ENCODE assay signal across 19 cellular contexts in genomic region chr7:127940365-127941160, GRCh38.
DNase-seq lines count a peak whose midpoint lies in the region; FAIRE-seq and TF ChIP-seq lines count a peak whose summit lies in the region.
"Had no signal": no experiment of that assay in that cellular context is flagged by ENCODE, and none has a peak within 500 bp of the region (broad histone marks: within the 10 kb centered on the region; RNA-seq: fewer than 3 reads in every experiment).

No MANE protein-coding gene starts in this region.

- H3K23me2 ChIP-seq in H9 (ENCODE audit: insufficient read length, low read depth, low read length, poor library complexity, severe bottlenecking) = no peaks in the 10 kb centered on the region

- H3K9me3 Mint-ChIP-seq in H9 = no peaks in the 10 kb centered on the region
- peaks cover 6% of the 10 kb centered on the region for H3K9me3 Mint-ChIP-seq in glutamatergic neuron (ENCODE audit: unreplicated experiment)
- H3K9me3 Mint-ChIP-seq: activated naive CD4-positive, alpha-beta T cell treated with anti-CD3 and anti-CD28 coated beads, Interleukin-2, amount 50 U/mL, for 24 hours; CD4-positive, alpha-beta T cell; IgD-negative memory B cell; T-cell had no signal

- intact Hi-C loops in dorsolateral prefrontal cortex (cut with DNase I) = loop anchor here (5.0 to 10.0 kb wide), 4 partner anchors 92 to 274 kb away; partner anchors contain the start of gene LRRC4 (in 2 of the 2)

- no peak overlapping the region for H3T11ph ChIP-seq in H9 (ENCODE audit: low read length)

- H3K36me3 ChIP-seq in BLaER1 treated with 17β-estradiol and CSF1 and Interleukin-3, amounts not matched to agents 10 nM and 100 nM = peaks cover 52 to 94% (median 80%) of the 10 kb centered on the region in 11 experiments
- H3K36me3 ChIP-seq: vagina had no signal

- no peaks in the 10 kb centered on the region for H3K79me1 ChIP-seq in H9 (ENCODE audit: insufficient read depth, low read depth, low read length, poor library complexity, severe bottlenecking)

- H4K8ac ChIP-seq in H9 (replicated peaks; ENCODE audit: insufficient read length, low read depth, low read length) = no peak overlapping the region

- H3K4ac ChIP-seq in H9 (ENCODE audit: low read depth, low read length) = no peak overlapping the region

- no peak overlapping the region for H3K27ac ChIP-seq in BLaER1 treated with 17β-estradiol and CSF1 and Interleukin-3, amounts not matched to agents 10 nM and 100 nM
- no peak overlapping the region for H3K27ac ChIP-seq in H9 (ENCODE audit: insufficient read length, low read depth, low read length)
- peak overlapping the region in 46 of 59 donors; percentile 5 to 92 (median 54) for H3K27ac ChIP-seq in dorsolateral prefrontal cortex
- H3K27ac ChIP-seq: brain microvascular endothelial cell, vagina had no signal

- WGBS in H9 (ENCODE audit: extremely low coverage, insufficient read length, low lambda C conversion rate) = no CpG with 5 or more reads among the region's 5 CpGs

- H2BK5ac ChIP-seq in H9 (ENCODE audit: insufficient read length, low read length) = no peak overlapping the region

- no peak for TF ChIP-seq CTCF in H9 (conservative IDR thresholded peaks at IDR 0.05)
- TF ChIP-seq CTCF in dorsolateral prefrontal cortex (IDR thresholded peaks at IDR 0.05 in 54 of 56, conservative IDR thresholded peaks at IDR 0.05 in 2 of 56; ENCODE audit: low read depth in 1 of 56, partially characterized antibody in 56 of 56) = peak in 1 of 56 donors; percentile 13
- no peak for TF ChIP-seq CTCF in glutamatergic neuron (IDR thresholded peaks at IDR 0.05; ENCODE audit: partially characterized antibody, unreplicated experiment)

- no peak overlapping the region for H4K91ac ChIP-seq in H9 (ENCODE audit: insufficient read length, low read depth, low read length)

- peaks cover 2 to 12% (median 7%) of the 10 kb centered on the region in 3 experiments; a peak in 5 of 7 replicates for H3K36me3 Mint-ChIP-seq in H9 (ENCODE audit: insufficient read depth in 1 of 3, low read depth in 3 of 3)
- no peaks in the 10 kb centered on the region for H3K36me3 Mint-ChIP-seq in glutamatergic neuron (ENCODE audit: unreplicated experiment)

- DNase-seq in H9 (no peak), dorsolateral prefrontal cortex (peak in 1 of 10 donors; percentile 42), pons (ENCODE audit: low spot score) (peak; percentile 37), HTR-8/SVneo (ENCODE audit: insufficient read length, low spot score) (no peak), NCI-H2196 treated with DMSO at 0.1 percent for 48 hours (lab: John Stamatoyannopoulos, UW; ENCODE audit: unreplicated experiment) (no peak), glutamatergic neuron (no peak)
- DNase-seq: activated CD4-positive, alpha-beta T cell treated with anti-CD3 and anti-CD28 coated beads, Interleukin-2, amount 50 U/mL, for 4 hours; activated T-cell treated with anti-CD3 and anti-CD28 coated beads, Interleukin-2, amount 50 U/mL, for 1 hour; brain microvascular endothelial cell; CD4-positive, alpha-beta T cell; NCI-H187; NCI-H446 treated with DMSO at 0.1 percent for 48 hours; stimulated activated CD4-positive, alpha-beta T cell treated with anti-CD3 and anti-CD28 coated beads, Interleukin-4, amount 100 ng/mL, for 1 hour; T-cell had no signal

- no peak overlapping the region for H2BK15ac ChIP-seq in H9 (ENCODE audit: low read depth, low read length)

- FAIRE-seq in HTR-8/SVneo (lab: Jason Lieb, UNC) = no peak
- FAIRE-seq: H1 had no signal

- H3K14ac ChIP-seq in H9 (ENCODE audit: insufficient read depth, low read length) = no peak overlapping the region

- H2BK12ac ChIP-seq in H9 (ENCODE audit: insufficient read length, low read depth, low read length) = no peak overlapping the region

- H3K4me1 Mint-ChIP-seq in H9 (peaks cover 12 to 17% of the 10 kb centered on the region in 2 experiments), glutamatergic neuron (ENCODE audit: low read depth, unreplicated experiment) (peaks cover 31% of the 10 kb centered on the region)

- H2AK5ac ChIP-seq in H9 (ENCODE audit: insufficient read length, low read length) = no peak overlapping the region

- H2AFZ ChIP-seq in H9 (ENCODE audit: low read length) = no peak overlapping the region

- no peak overlapping the region for H3K9ac ChIP-seq in BLaER1 treated with 17β-estradiol and CSF1 and Interleukin-3, amounts not matched to agents 10 nM and 100 nM
- H3K9ac ChIP-seq in H9 (ENCODE audit: extremely low read depth, insufficient read length, low read length) = no peak overlapping the region

- peaks cover 7 to 73% (median 52%) of the 10 kb centered on the region in 10 experiments; a peak in 19 of 20 replicates for H3K4me1 ChIP-seq in BLaER1 treated with 17β-estradiol and CSF1 and Interleukin-3, amounts not matched to agents 10 nM and 100 nM
- H3K4me1 ChIP-seq in H9 (ENCODE audit: insufficient read depth, low read length) = peaks cover 4% of the 10 kb centered on the region; the same call in 1 of the 2 replicates
- H3K4me1 ChIP-seq: vagina had no signal

- peaks cover 0 to 25% (median 19%) of the 10 kb centered on the region in 11 experiments; a peak in 17 of 22 replicates for H3K9me3 ChIP-seq in BLaER1 treated with 17β-estradiol and CSF1 and Interleukin-3, amounts not matched to agents 10 nM and 100 nM (replicated peaks in 1 of 11)
- H3K9me3 ChIP-seq in H9 (ENCODE audit: control insufficient read depth, low read depth, low read length) = no peaks in the 10 kb centered on the region
- H3K9me3 ChIP-seq: vagina had no signal

- no peaks in the 10 kb centered on the region for H3K79me2 ChIP-seq in H9 (ENCODE audit: insufficient read depth, low read length)

- H3K27ac Mint-ChIP-seq in H9 (peak overlapping the region in 2 of 3 experiments; percentile 17 to 63; a peak in 1 of 7 replicates), glutamatergic neuron (ENCODE audit: unreplicated experiment) (no peak overlapping the region)
- H3K27ac Mint-ChIP-seq: activated naive CD4-positive, alpha-beta T cell treated with anti-CD3 and anti-CD28 coated beads, Interleukin-2, amount 50 U/mL, for 24 hours; CD4-positive, alpha-beta T cell; IgD-negative memory B cell; T-cell had no signal

- H3K23ac ChIP-seq in H9 (ENCODE audit: insufficient read length, low read depth, low read length) = no peak overlapping the region

- H3K4me3 ChIP-seq in BLaER1 treated with 17β-estradiol and CSF1 and Interleukin-3, amounts not matched to agents 10 nM and 100 nM = no peak overlapping the region
- no peak overlapping the region for H3K4me3 ChIP-seq in dorsolateral prefrontal cortex
- H3K4me3 ChIP-seq: vagina had no signal

- H4K5ac ChIP-seq in H9 (ENCODE audit: insufficient read length, low read depth, low read length) = no peak overlapping the region

- no peak overlapping the region for H3K56ac ChIP-seq in H9 (ENCODE audit: insufficient read length, low read depth, low read length)

- H3K4me2 ChIP-seq in BLaER1 treated with 17β-estradiol and CSF1 and Interleukin-3, amounts not matched to agents 10 nM and 100 nM = peak overlapping the region in 8 of 11 experiments; percentile 0 to 87 (median 46); a peak in 12 of 22 replicates
- no peak overlapping the region for H3K4me2 ChIP-seq in H9 (ENCODE audit: insufficient read depth, insufficient read length, low read length)

- peaks cover 0 to 32% (median 9%) of the 10 kb centered on the region in 11 experiments; a peak in 8 of 22 replicates for H4K20me1 ChIP-seq in BLaER1 treated with 17β-estradiol and CSF1 and Interleukin-3, amounts not matched to agents 10 nM and 100 nM
- no peaks in the 10 kb centered on the region for H4K20me1 ChIP-seq in H9 (ENCODE audit: control insufficient read depth, insufficient read depth, insufficient read length)

- H2BK120ac ChIP-seq in H9 (ENCODE audit: low read depth, low read length, poor library complexity, severe bottlenecking) = no peak overlapping the region

- H3K27me3 ChIP-seq in BLaER1 treated with 17β-estradiol and CSF1 and Interleukin-3, amounts not matched to agents 10 nM and 100 nM = no peaks in the 10 kb centered on the region
- H3K27me3 ChIP-seq in H9 (ENCODE audit: insufficient read depth, low read length) (no peaks in the 10 kb centered on the region), dorsolateral prefrontal cortex (no peaks in the 10 kb centered on the region)
- H3K27me3 ChIP-seq: brain microvascular endothelial cell, vagina had no signal

- H2BK20ac ChIP-seq in H9 (ENCODE audit: low read depth, low read length, poor library complexity, severe bottlenecking) = no peak overlapping the region

- H3K4me3 Mint-ChIP-seq in H9 = no peak overlapping the region
- no peak overlapping the region for H3K4me3 Mint-ChIP-seq in glutamatergic neuron (ENCODE audit: unreplicated experiment)
- H3K4me3 Mint-ChIP-seq: activated naive CD4-positive, alpha-beta T cell treated with anti-CD3 and anti-CD28 coated beads, Interleukin-2, amount 50 U/mL, for 24 hours; CD4-positive, alpha-beta T cell; T-cell had no signal

- H3K27me3 Mint-ChIP-seq in H9 (ENCODE audit: low read depth) (no peaks in the 10 kb centered on the region), glutamatergic neuron (ENCODE audit: unreplicated experiment) (peaks cover 2% of the 10 kb centered on the region)
- H3K27me3 Mint-ChIP-seq: activated naive CD4-positive, alpha-beta T cell treated with anti-CD3 and anti-CD28 coated beads, Interleukin-2, amount 50 U/mL, for 24 hours; CD4-positive, alpha-beta T cell; IgD-negative memory B cell; T-cell had no signal

- no peak overlapping the region for H3K18ac ChIP-seq in H9 (ENCODE audit: insufficient read length, low read depth, low read length)

Comparison
In these comparisons a context has a peak if more than half of its experiments do, and no peak if none do; other contexts are left out.
1. H3K27ac ChIP-seq: peak in dorsolateral prefrontal cortex (46 of 59); none in BLaER1 treated with 17β-estradiol and CSF1 and Interleukin-3, amounts not matched to agents 10 nM and 100 nM (0 of 11) and H9 (single experiment).